Comparison of ENCODE assay signal across 1 cellular context in genomic region chr18:79399275-79400081, GRCh38.
TF ChIP-seq lines count a peak whose summit lies in the region.

No MANE protein-coding gene starts in this region.

TF ChIP-seq in K562, 482 proteins besides CTCF, POLR2A, EP300 and RAD21 (continued from another document):
- TF ChIP-seq ZNF407 (IDR thresholded peaks at IDR 0.05; ENCODE audit: low read depth) (no peak), MAX (CRISPR knock-in tag; IDR thresholded peaks at IDR 0.05) (0 out of 2 replicates have a peak, but pooled peaks have one; percentile 27), POLR2G (IDR thresholded peaks at IDR 0.05; ENCODE audit: low read depth, low read length) (peak; percentile 68), TGIF2 (CRISPR knock-in tag; IDR thresholded peaks at IDR 0.05) (0 out of 2 replicates have a peak, but pooled peaks have one; percentile 14), MGA (IDR thresholded peaks at IDR 0.05) (peak; percentile 54; the same call in 1 of the 2 replicates), ZBTB33 (CRISPR knock-in tag; IDR thresholded peaks at IDR 0.05) (peak; percentile 75), EWSR1 (IDR thresholded peaks at IDR 0.05; ENCODE audit: borderline replicate concordance, low read depth, partially characterized antibody) (no peak), BCOR (IDR thresholded peaks at IDR 0.05) (no peak), E2F6 (IDR thresholded peaks at IDR 0.05; ENCODE audit: borderline replicate concordance in 1 of 2, extremely low read depth in 1 of 2, insufficient read depth in 1 of 2, insufficient read length in 1 of 2, low read depth in 1 of 2, low read length in 1 of 2, poor library complexity in 1 of 2, severe bottlenecking in 1 of 2) (peak in 1 of 2 experiments; percentile 61), ZBTB7A (IDR thresholded peaks at IDR 0.05; ENCODE audit: borderline replicate concordance, control insufficient read depth, low read depth, low read length) (0 out of 2 replicates have a peak, but pooled peaks have one; percentile 4), RBFOX2 (IDR thresholded peaks at IDR 0.05; ENCODE audit: low read depth, low read length) (peak; percentile 60), ZNF212 (CRISPR knock-in tag; IDR thresholded peaks at IDR 0.05) (no peak)
